14 cellular contexts compared by ENCODE assay signal in genomic region chr12:104747956-104748355, GRCh38.
DNase-seq lines count a peak whose midpoint lies in the region; ATAC-seq and TF ChIP-seq lines count a peak whose summit lies in the region.
"Had no signal": no experiment of that assay in that cellular context is flagged by ENCODE, and none has a peak within 500 bp of the region (broad histone marks: within the 10 kb centered on the region; RNA-seq: fewer than 3 reads in every experiment).

No MANE protein-coding gene starts in this region.

- intact Hi-C loops in activated T-helper 1 cell treated with anti-CD3 and anti-CD28 coated beads, Interleukin-12 subunit alpha, Interleukin-12 subunit beta, Interleukin-2, Interleukin-4 antibody, amounts not matched to agents 30 ng/mL and 10 ng/mL and 1 ng/mL, durations not matched to agents 14 hours and 24 hours and 36 hours (cut with micrococcal nuclease) = loop anchor here (1.0 to 5.0 kb wide), 2 partner anchors 8 to 209 kb away; partner anchors contain the start of gene SLC41A2

- H3K4me1 ChIP-seq in neutrophil (ENCODE audit: control insufficient read depth in 1 of 2, insufficient read depth in 1 of 2, low read depth in 1 of 2, low read length in 1 of 2) = peaks cover 40 to 55% of the 10 kb centered on the region in 2 experiments
- H3K4me1 ChIP-seq: testis had no signal

- no peaks in the 10 kb centered on the region for H3K27me3 Mint-ChIP-seq in activated CD8-positive, alpha-beta memory T cell treated with anti-CD3 and anti-CD28 coated beads, Interleukin-2, amount 10 ng/mL, durations not matched to agents 7 days and 5 days
- H3K27me3 Mint-ChIP-seq in activated T-helper 1 cell treated with anti-CD3 and anti-CD28 coated beads, Interleukin-12 subunit alpha, Interleukin-12 subunit beta, Interleukin-2, Interleukin-4 antibody, amounts not matched to agents 30 ng/mL and 10 ng/mL and 1 ng/mL, durations not matched to agents 14 hours and 24 hours and 36 hours (ENCODE audit: insufficient read depth) = no peaks in the 10 kb centered on the region

- H3K27me3 ChIP-seq in neutrophil (no peaks in the 10 kb centered on the region), brain microvascular endothelial cell (replicated peaks) (no peaks in the 10 kb centered on the region)
- H3K27me3 ChIP-seq: dorsolateral prefrontal cortex, Peyer's patch, testis had no signal

- peak; percentile 47 for DNase-seq in activated CD8-positive, alpha-beta memory T cell treated with anti-CD3 and anti-CD28 coated beads, Interleukin-2, amount 50 U/mL, for 48 hours
- no peak for DNase-seq in activated CD8-positive, alpha-beta memory T cell treated with anti-CD3 and anti-CD28 coated beads, Interleukin-2, amount 10 ng/mL, durations not matched to agents 7 days and 5 days
- DNase-seq in NCI-H524 (lab: John Stamatoyannopoulos, UW) = peak; percentile 22 to 51
- DNase-seq in activated T-helper 1 cell treated with anti-CD3 and anti-CD28 coated beads, Interleukin-12 subunit alpha, Interleukin-12 subunit beta, Interleukin-2, Interleukin-4 antibody, amounts not matched to agents 30 ng/mL and 10 ng/mL and 1 ng/mL, durations not matched to agents 14 hours and 24 hours and 36 hours (ENCODE audit: low spot score) = no peak
- no peak for DNase-seq in iPS-NIHi7 (ENCODE audit: extremely low spot score)
- DNase-seq in brain microvascular endothelial cell = no peak
- DNase-seq: dorsolateral prefrontal cortex, MM.1S, occipital lobe, Peyer's patch, testis had no signal

- H3K4me1 Mint-ChIP-seq in activated CD8-positive, alpha-beta memory T cell treated with anti-CD3 and anti-CD28 coated beads, Interleukin-2, amount 10 ng/mL, durations not matched to agents 7 days and 5 days = peaks cover 43% of the 10 kb centered on the region
- peaks cover 71% of the 10 kb centered on the region for H3K4me1 Mint-ChIP-seq in activated T-helper 1 cell treated with anti-CD3 and anti-CD28 coated beads, Interleukin-12 subunit alpha, Interleukin-12 subunit beta, Interleukin-2, Interleukin-4 antibody, amounts not matched to agents 30 ng/mL and 10 ng/mL and 1 ng/mL, durations not matched to agents 14 hours and 24 hours and 36 hours (ENCODE audit: low read depth)

- H3K4me3 Mint-ChIP-seq in activated CD8-positive, alpha-beta memory T cell treated with anti-CD3 and anti-CD28 coated beads, Interleukin-2, amount 10 ng/mL, durations not matched to agents 7 days and 5 days = no peak overlapping the region
- peak overlapping the region; percentile 34 for H3K4me3 Mint-ChIP-seq in activated T-helper 1 cell treated with anti-CD3 and anti-CD28 coated beads, Interleukin-12 subunit alpha, Interleukin-12 subunit beta, Interleukin-2, Interleukin-4 antibody, amounts not matched to agents 30 ng/mL and 10 ng/mL and 1 ng/mL, durations not matched to agents 14 hours and 24 hours and 36 hours

- H3K4me3 ChIP-seq in neutrophil (ENCODE audit: low read depth in 1 of 2, low read length in 1 of 2) (no peak overlapping the region), brain microvascular endothelial cell (ENCODE audit: low read depth, low read length) (no peak overlapping the region)
- H3K4me3 ChIP-seq: dorsolateral prefrontal cortex, Peyer's patch, skin epidermis, testis had no signal

- H3K27ac ChIP-seq in neutrophil (peak overlapping the region; percentile 95), brain microvascular endothelial cell (no peak overlapping the region)
- H3K27ac ChIP-seq: testis had no signal

- no peak for ATAC-seq in activated CD8-positive, alpha-beta memory T cell treated with anti-CD3 and anti-CD28 coated beads, Interleukin-2, amount 10 ng/mL, durations not matched to agents 7 days and 5 days
- no peak for ATAC-seq in GM19351 (IDR thresholded peaks at IDR 0.05; ENCODE audit: unreplicated experiment)

- no peak for TF ChIP-seq CTCF in neutrophil (IDR thresholded peaks at IDR 0.05)
- TF ChIP-seq CTCF in brain microvascular endothelial cell (IDR thresholded peaks at IDR 0.05; ENCODE audit: low read depth, low read length, missing control alignments) = no peak

- H3K36me3 Mint-ChIP-seq in activated CD8-positive, alpha-beta memory T cell treated with anti-CD3 and anti-CD28 coated beads, Interleukin-2, amount 10 ng/mL, durations not matched to agents 7 days and 5 days = peaks cover 15% of the 10 kb centered on the region
- H3K36me3 Mint-ChIP-seq in activated T-helper 1 cell treated with anti-CD3 and anti-CD28 coated beads, Interleukin-12 subunit alpha, Interleukin-12 subunit beta, Interleukin-2, Interleukin-4 antibody, amounts not matched to agents 30 ng/mL and 10 ng/mL and 1 ng/mL, durations not matched to agents 14 hours and 24 hours and 36 hours (ENCODE audit: low read depth) = peaks cover 17% of the 10 kb centered on the region

- CTCF ChIA-PET in activated CD8-positive, alpha-beta memory T cell treated with anti-CD3 and anti-CD28 coated beads, Interleukin-2, amount 10 ng/mL, durations not matched to agents 7 days and 5 days (lab: Charles Lee) = no interaction called here

- no peaks in the 10 kb centered on the region for H3K9me3 ChIP-seq in neutrophil
- H3K9me3 ChIP-seq: Peyer's patch, testis had no signal

- H3K27ac Mint-ChIP-seq in activated CD8-positive, alpha-beta memory T cell treated with anti-CD3 and anti-CD28 coated beads, Interleukin-2, amount 10 ng/mL, durations not matched to agents 7 days and 5 days = no peak overlapping the region
- H3K27ac Mint-ChIP-seq in activated T-helper 1 cell treated with anti-CD3 and anti-CD28 coated beads, Interleukin-12 subunit alpha, Interleukin-12 subunit beta, Interleukin-2, Interleukin-4 antibody, amounts not matched to agents 30 ng/mL and 10 ng/mL and 1 ng/mL, durations not matched to agents 14 hours and 24 hours and 36 hours = peak overlapping the region; percentile 25

- no peaks in the 10 kb centered on the region for H3K36me3 ChIP-seq in neutrophil
- H3K36me3 ChIP-seq in brain microvascular endothelial cell (replicated peaks) = no peaks in the 10 kb centered on the region
- H3K36me3 ChIP-seq: Peyer's patch had no signal

- H3K9me3 Mint-ChIP-seq in activated CD8-positive, alpha-beta memory T cell treated with anti-CD3 and anti-CD28 coated beads, Interleukin-2, amount 10 ng/mL, durations not matched to agents 7 days and 5 days (ENCODE audit: low read depth) = no peaks in the 10 kb centered on the region
- H3K9me3 Mint-ChIP-seq in activated T-helper 1 cell treated with anti-CD3 and anti-CD28 coated beads, Interleukin-12 subunit alpha, Interleukin-12 subunit beta, Interleukin-2, Interleukin-4 antibody, amounts not matched to agents 30 ng/mL and 10 ng/mL and 1 ng/mL, durations not matched to agents 14 hours and 24 hours and 36 hours = no peaks in the 10 kb centered on the region

- in situ Hi-C loops in brain microvascular endothelial cell (cut with HindIII; ENCODE audit: low pct_ligation_motif_present, low sequenced_read_pairs) = no loop called here

Comparison
In these comparisons a context has a peak if more than half of its experiments do, and no peak if none do; other contexts are left out.
1. DNase-seq: peak in activated CD8-positive, alpha-beta memory T cell treated with anti-CD3 and anti-CD28 coated beads, Interleukin-2, amount 50 U/mL, for 48 hours (single experiment) and NCI-H524 (2 of 2); none in activated CD8-positive, alpha-beta memory T cell treated with anti-CD3 and anti-CD28 coated beads, Interleukin-2, amount 10 ng/mL, durations not matched to agents 7 days and 5 days (single experiment), activated T-helper 1 cell treated with anti-CD3 and anti-CD28 coated beads, Interleukin-12 subunit alpha, Interleukin-12 subunit beta, Interleukin-2, Interleukin-4 antibody, amounts not matched to agents 30 ng/mL and 10 ng/mL and 1 ng/mL, durations not matched to agents 14 hours and 24 hours and 36 hours (single experiment), iPS-NIHi7 (single experiment) and brain microvascular endothelial cell (single experiment).